9 cellular contexts compared by ENCODE assay signal in genomic region chr13:49248433-49249002, GRCh38. TPM values are rescaled to one million over a fixed set of nuclear protein-coding genes. Genes with fewer than 3 reads are reported as not detected.
DNase-seq lines count a peak whose midpoint lies in the region; ATAC-seq and TF ChIP-seq lines count a peak whose summit lies in the region.
"Had no signal": no experiment of that assay in that cellular context is flagged by ENCODE, and none has a peak within 500 bp of the region (broad histone marks: within the 10 kb centered on the region; RNA-seq: fewer than 3 reads in every experiment).

No MANE protein-coding gene starts in this region.

- ATAC-seq in CD8-positive, alpha-beta T cell = peak; percentile 50
- ATAC-seq in GM19467 (IDR thresholded peaks at IDR 0.05; ENCODE audit: unreplicated experiment) = peak; percentile 6
- peak; percentile 7 for ATAC-seq in stimulated activated naive CD8-positive, alpha-beta T cell treated with anti-CD3 and anti-CD28 coated beads, Interleukin-15, Interleukin-2, amounts not matched to agents 100 U/mL and 50 U/mL, for 24 hours

- H3K4me1 Mint-ChIP-seq in CD8-positive, alpha-beta T cell (ENCODE audit: low read depth) = peaks cover 58% of the 10 kb centered on the region
- peaks cover 46% of the 10 kb centered on the region for H3K4me1 Mint-ChIP-seq in brain

- H3K27me3 ChIP-seq in CD8-positive, alpha-beta T cell (ENCODE audit: insufficient read depth, low read length) = no peaks in the 10 kb centered on the region
- H3K27me3 ChIP-seq in MM.1S (replicated peaks; ENCODE audit: insufficient read depth, low read length) = no peaks in the 10 kb centered on the region

- H3K79me2 ChIP-seq in MM.1S (ENCODE audit: low read length) = peaks cover 14% of the 10 kb centered on the region

- H3K4me1 ChIP-seq in CD8-positive, alpha-beta T cell (ENCODE audit: insufficient read depth, low read length) = peaks cover 12% of the 10 kb centered on the region
- H3K4me1 ChIP-seq in MM.1S (ENCODE audit: low read length) = no peaks in the 10 kb centered on the region

- peak overlapping the region; percentile 82 for H3K9ac ChIP-seq in MM.1S (ENCODE audit: low read length)

- no peaks in the 10 kb centered on the region for H3F3A ChIP-seq in MM.1S (ENCODE audit: insufficient read depth, low read length)

- intact Hi-C loops in CD8-positive, alpha-beta T cell (cut with DNase I, micrococcal nuclease) = loop anchor here in 1 of 2 experiments (1.0 to 5.0 kb wide), 6 partner anchors 10 to 946 kb away; partner anchors contain the start of genes CAB39L, FNDC3A, RB1 and SETDB2

- peak overlapping the region; percentile 83 for H3K4me3 ChIP-seq in CD8-positive, alpha-beta T cell (ENCODE audit: low read depth, low read length)
- H3K4me3 ChIP-seq in MM.1S (ENCODE audit: low read length) = peak overlapping the region; percentile 81

- CTCF ChIA-PET in CD8-positive, alpha-beta T cell (lab: Charles Lee) = interaction anchor here (1.0 to 2.3 kb wide), 3 partner anchors 10 to 32 kb away, joined by 3 to 10 read pairs (median 5); no protein-coding TSS in a partner anchor

- peaks cover 26% of the 10 kb centered on the region for H3K36me3 Mint-ChIP-seq in CD8-positive, alpha-beta T cell
- peaks cover 10% of the 10 kb centered on the region for H3K36me3 Mint-ChIP-seq in brain

- H3K27ac Mint-ChIP-seq in CD8-positive, alpha-beta T cell = peak overlapping the region; percentile 90
- peak overlapping the region; percentile 96 to 100 (median 97) for H3K27ac Mint-ChIP-seq in brain

- peak overlapping the region; percentile 92 for H3K4me3 Mint-ChIP-seq in CD8-positive, alpha-beta T cell
- H3K4me3 Mint-ChIP-seq in brain = peak overlapping the region; percentile 96 to 100 (median 99)

- TF ChIP-seq CTCF in CD8-positive, alpha-beta T cell (IDR thresholded peaks at IDR 0.05) = no peak
- peak; percentile 19 for TF ChIP-seq CTCF in MM.1S (IDR thresholded peaks at IDR 0.05; ENCODE audit: low read length)
- no peak for TF ChIP-seq CTCF in brain (conservative IDR thresholded peaks at IDR 0.05)

- POLR2A ChIA-PET in CD8-positive, alpha-beta T cell (lab: Charles Lee) = interaction anchor here (0.8 to 1.7 kb wide), 8 partner anchors 8 to 272 kb away, joined by 3 to 7 read pairs (median 4); partner anchors contain the start of genes CAB39L, FNDC3A and SETDB2

- H3K27me3 Mint-ChIP-seq in CD8-positive, alpha-beta T cell (ENCODE audit: low read depth) = no peaks in the 10 kb centered on the region
- H3K27me3 Mint-ChIP-seq in brain = peaks cover 8% of the 10 kb centered on the region

- no peaks in the 10 kb centered on the region for H3K36me3 ChIP-seq in CD8-positive, alpha-beta T cell (ENCODE audit: insufficient read depth, low read length)
- no peaks in the 10 kb centered on the region for H3K36me3 ChIP-seq in MM.1S (replicated peaks; ENCODE audit: insufficient read depth, low read length)

- peak overlapping the region; percentile 80 for H3K27ac ChIP-seq in CD8-positive, alpha-beta T cell (ENCODE audit: low read depth, low read length)
- H3K27ac ChIP-seq in MM.1S (ENCODE audit: low read length) = peak overlapping the region; percentile 50; the same call in 1 of the 2 replicates

- peak overlapping the region; percentile 82 for H2AFZ ChIP-seq in MM.1S (ENCODE audit: low read length)

- H4K20me1 ChIP-seq in MM.1S (ENCODE audit: insufficient read depth, low read length) = no peaks in the 10 kb centered on the region

- H3K9me2 ChIP-seq in MM.1S (replicated peaks; ENCODE audit: insufficient read depth, low read length) = no peaks in the 10 kb centered on the region

- no peaks in the 10 kb centered on the region for H3K9me3 ChIP-seq in CD8-positive, alpha-beta T cell (ENCODE audit: low read length)
- no peaks in the 10 kb centered on the region for H3K9me3 ChIP-seq in MM.1S (replicated peaks; ENCODE audit: insufficient read depth, low read length)

- peak in 3 of 7 experiments; percentile 3 to 20 (median 14) for DNase-seq in CD8-positive, alpha-beta T cell
- peak; percentile 9 for DNase-seq in MM.1S
- DNase-seq in iris pigment epithelial cell (ENCODE audit: low read depth) = peak; percentile 60
- DNase-seq in stimulated activated naive CD8-positive, alpha-beta T cell treated with anti-CD3 and anti-CD28 coated beads, Interleukin-15, Interleukin-2, amounts not matched to agents 100 U/mL and 50 U/mL, for 24 hours = no peak
- no peak for DNase-seq in HuH-7.5 (ENCODE audit: low spot score)
- no peak for DNase-seq in NOMO-1 treated with dmso at 0.1 percent for 144 hours (lab: John Stamatoyannopoulos, UW; ENCODE audit: unreplicated experiment)

- peak overlapping the region; percentile 74 for H3K4me2 ChIP-seq in MM.1S (ENCODE audit: low read depth, low read length)

- H3K9me3 Mint-ChIP-seq in CD8-positive, alpha-beta T cell = no peaks in the 10 kb centered on the region
- H3K9me3 Mint-ChIP-seq in brain = no peaks in the 10 kb centered on the region

RNA-seq across cellular contexts. Expression of gene CDADC1, which starts 0.8 kb away (rescaled TPM):
- 10 to 100 TPM; 15.9 to 17.2 TPM for total RNA-seq in CD8-positive, alpha-beta T cell
- polyA plus RNA-seq in brain (ENCODE audit: insufficient read depth, low read depth, low replicate concordance) = 3.3 TPM

RNA-seq across cellular contexts. Expression of gene MLNR, which starts 28.4 kb away (rescaled TPM):
- not detected for total RNA-seq in CD8-positive, alpha-beta T cell
- polyA plus RNA-seq in brain (ENCODE audit: insufficient read depth, low read depth, low replicate concordance) = not detected
- total RNA-seq: subcutaneous adipose tissue had no signal

Comparison
In these comparisons a context has a peak if more than half of its experiments do, and no peak if none do; other contexts are left out.
1. DNase-seq: peak in MM.1S (single experiment) and iris pigment epithelial cell (single experiment); none in stimulated activated naive CD8-positive, alpha-beta T cell treated with anti-CD3 and anti-CD28 coated beads, Interleukin-15, Interleukin-2, amounts not matched to agents 100 U/mL and 50 U/mL, for 24 hours (single experiment), HuH-7.5 (single experiment) and NOMO-1 treated with dmso at 0.1 percent for 144 hours (single experiment).
2. Peak in every context shown above with its lines, with median percentiles within 50 percentile points of each other: ATAC-seq.